Comparison of ENCODE assay signal across 18 cellular contexts in genomic region chr2:230934291-230935131, GRCh38. TPM values are rescaled to one million over a fixed set of nuclear protein-coding genes. Genes with fewer than 3 reads are reported as not detected.
"Had no signal": no experiment of that assay in that cellular context is flagged by ENCODE, and none has a peak within 500 bp of the region (broad histone marks: within the 10 kb centered on the region; RNA-seq: fewer than 3 reads in every experiment).

No MANE protein-coding gene starts in this region.

- DNase-seq: activated naive CD8-positive, alpha-beta T cell treated with anti-CD3 and anti-CD28 coated beads for 36 hours; brain microvascular endothelial cell; cerebellar nuclear complex; glutamatergic neuron; left cardiac atrium; occipital lobe; SK-N-SH; stimulated activated CD4-positive, alpha-beta T cell treated with anti-CD3 and anti-CD28 coated beads, Interleukin-12 subunit alpha, Interleukin-12 subunit beta, amount 100 ng/mL, for 4 hours; stimulated activated naive CD4-positive, alpha-beta T cell treated with Interleukin-2 at 50 U/mL for 16 hours; testis had no signal

- H3K4me3 Mint-ChIP-seq: activated naive CD8-positive, alpha-beta T cell treated with anti-CD3 and anti-CD28 coated beads for 36 hours; naive thymus-derived CD8-positive, alpha-beta T cell; WTC11 had no signal

- H3K27me3 ChIP-seq: brain microvascular endothelial cell, testis had no signal

- H3K27ac ChIP-seq: brain microvascular endothelial cell, testis had no signal

- H3K36me3 ChIP-seq: brain microvascular endothelial cell had no signal

- H3K27ac Mint-ChIP-seq: activated naive CD8-positive, alpha-beta T cell treated with anti-CD3 and anti-CD28 coated beads for 36 hours had no signal

- H3K4me3 ChIP-seq: lung, testis had no signal

- H3K9me3 ChIP-seq: SK-N-SH, testis had no signal

- ATAC-seq: esophagus mucosa; left cardiac atrium; naive thymus-derived CD8-positive, alpha-beta T cell had no signal

RNA-seq across cellular contexts. Expression of gene GPR55, which starts 9.5 kb away (rescaled TPM):
- total RNA-seq: dermis microvascular lymphatic vessel endothelial cell, fibroblast of villous mesenchyme, occipital lobe, pulmonary artery endothelial cell, WTC11 had no signal
- polyA plus RNA-seq: immature natural killer cell, SK-N-SH had no signal
